In the genomic region with DNA sequence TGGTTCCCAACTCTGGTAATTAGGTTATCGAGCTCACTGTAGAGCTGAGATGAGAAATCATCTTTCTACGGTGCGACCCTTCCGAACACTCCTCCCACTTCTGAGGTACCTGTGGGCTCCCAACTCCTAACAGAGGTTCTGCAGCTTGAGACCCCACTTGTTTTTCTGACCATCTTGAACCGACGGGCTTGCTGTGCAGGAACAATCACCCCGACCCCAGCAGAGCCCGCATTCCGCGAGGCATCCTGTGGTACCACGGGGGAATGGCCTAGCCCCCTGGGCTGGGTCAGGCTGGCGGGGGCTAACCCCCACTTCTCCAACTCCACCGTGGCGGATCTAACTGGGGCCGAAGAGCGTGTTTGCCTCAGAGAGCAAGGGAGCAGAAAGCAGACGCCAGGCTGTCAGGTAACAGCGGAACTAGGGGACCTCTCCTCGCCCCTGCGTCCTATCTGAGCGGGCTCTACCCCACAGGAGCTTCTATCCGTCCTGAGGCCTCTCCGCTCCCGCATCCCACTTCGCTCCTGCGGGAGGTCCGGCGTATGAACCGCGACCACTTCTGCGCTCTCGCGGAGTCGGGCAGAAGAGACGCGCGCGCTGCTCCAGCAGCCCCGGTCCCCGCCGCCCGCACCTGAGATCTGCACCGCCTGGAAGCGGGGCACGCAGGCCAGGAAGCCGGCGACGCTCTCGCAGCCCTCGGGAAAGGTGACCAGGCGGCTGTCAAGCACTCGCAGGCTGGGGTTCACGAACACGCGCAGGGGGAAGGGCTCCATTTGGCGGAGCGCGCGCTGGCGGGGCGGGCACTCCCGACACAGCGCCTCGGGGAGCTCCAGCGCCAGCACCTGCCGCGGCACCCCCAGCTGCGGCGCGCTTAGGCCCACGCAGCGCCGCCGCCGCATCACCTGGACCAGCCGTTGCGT, we compare ENCODE assay signal across 8 cellular contexts. TPM values are rescaled to one million over a fixed set of nuclear protein-coding genes. Genes with fewer than 3 reads are reported as not detected.
DNase-seq lines count a peak whose midpoint lies in the region; ATAC-seq, FAIRE-seq and TF ChIP-seq lines count a peak whose summit lies in the region.

No MANE protein-coding gene starts in this region.

- POLR2A ChIA-PET in PC-3 (lab: Charles Lee; ENCODE audit: unreplicated experiment), result no interaction called here

- H3K36me3 ChIP-seq in PC-3 (ENCODE audit: low read depth, low read length) (peaks cover 21% of the 10 kb centered on the region), astrocyte (ENCODE audit: insufficient read depth, low read length) (peaks cover 36% of the 10 kb centered on the region)

- no peaks in the 10 kb centered on the region for H3K27me3 ChIP-seq in PC-3 (ENCODE audit: low read length)
- no peaks in the 10 kb centered on the region for H3K27me3 ChIP-seq in astrocyte (ENCODE audit: insufficient read depth, low read length)

- H4K20me1 ChIP-seq in PC-3 (ENCODE audit: low read length), result peaks cover 10% of the 10 kb centered on the region
- H4K20me1 ChIP-seq in astrocyte (ENCODE audit: insufficient read depth, low read length), result peaks cover 48% of the 10 kb centered on the region

- FAIRE-seq in astrocyte (lab: Jason Lieb, UNC), result no peak

- H3K9me3 Mint-ChIP-seq in astrocyte (ENCODE audit: unreplicated experiment), result no peaks in the 10 kb centered on the region

- H2AFZ ChIP-seq in PC-3 (ENCODE audit: low read length), result peak overlapping the region; percentile 63; the same call in 1 of the 2 replicates
- H2AFZ ChIP-seq in astrocyte (ENCODE audit: low read depth, low read length), result peak overlapping the region; percentile 45

- H3K4me2 ChIP-seq in PC-3 (ENCODE audit: low read length), result peak overlapping the region; percentile 96
- peak overlapping the region; percentile 96 for H3K4me2 ChIP-seq in astrocyte (ENCODE audit: low read length)

- H3F3A ChIP-seq in PC-3 (ENCODE audit: low read length, unreplicated experiment), result no peaks in the 10 kb centered on the region

- H3K79me2 ChIP-seq in PC-3 (ENCODE audit: low read length) (peaks cover 53% of the 10 kb centered on the region), astrocyte (ENCODE audit: insufficient read depth, low read length) (peaks cover 75% of the 10 kb centered on the region)

- peak; percentile 39 for ATAC-seq in GM18498 (IDR thresholded peaks at IDR 0.05; ENCODE audit: unreplicated experiment)
- ATAC-seq in HG02571 (IDR thresholded peaks at IDR 0.05; ENCODE audit: unreplicated experiment), result peak; percentile 35
- ATAC-seq in PC-3, result peak; percentile 23
- ATAC-seq in HG03565 (IDR thresholded peaks at IDR 0.05; ENCODE audit: unreplicated experiment), result no peak

- H3K9me3 ChIP-seq in PC-3 (ENCODE audit: low read length) (no peaks in the 10 kb centered on the region), astrocyte (ENCODE audit: insufficient read depth, low read depth, low read length) (no peaks in the 10 kb centered on the region)

- H3K4me3 Mint-ChIP-seq in astrocyte (ENCODE audit: unreplicated experiment), result peak overlapping the region; percentile 88

- no peak for TF ChIP-seq CTCF in PC-3 (conservative IDR thresholded peaks at IDR 0.05; ENCODE audit: low read depth, low read length)
- TF ChIP-seq CTCF in astrocyte (IDR thresholded peaks at IDR 0.05; ENCODE audit: insufficient read depth, low read depth, low read length), result no peak

- H3K4me1 ChIP-seq in PC-3 (ENCODE audit: insufficient read depth, low read length), result peaks cover 21% of the 10 kb centered on the region
- H3K4me1 ChIP-seq in astrocyte (ENCODE audit: insufficient read depth, low read length), result peaks cover 28% of the 10 kb centered on the region

- H3K9ac ChIP-seq in PC-3 (ENCODE audit: low read length), result peak overlapping the region; percentile 86
- H3K9ac ChIP-seq in astrocyte (ENCODE audit: low read length), result peak overlapping the region; percentile 85

- H3K27ac ChIP-seq in PC-3 (ENCODE audit: low read length) (peak overlapping the region; percentile 32; the same call in 1 of the 2 replicates), astrocyte (ENCODE audit: low read depth, low read length) (peak overlapping the region; percentile 26)

- intact Hi-C loops in PC-3 (cut with micrococcal nuclease), result no loop called here

- CTCF ChIA-PET in PC-3 (lab: Charles Lee), result no interaction called here

- H3K4me3 ChIP-seq in PC-3 (ENCODE audit: low read length) (peak overlapping the region; percentile 80), astrocyte (ENCODE audit: insufficient read depth, low read depth, low read length) (peak overlapping the region; percentile 58)

- H3K4me1 Mint-ChIP-seq in astrocyte (ENCODE audit: low read depth, unreplicated experiment), result peaks cover 20% of the 10 kb centered on the region

- H3K9me2 ChIP-seq in PC-3 (replicated peaks; ENCODE audit: low read length), result no peaks in the 10 kb centered on the region

- peak overlapping the region; percentile 85 for H3K27ac Mint-ChIP-seq in astrocyte (ENCODE audit: unreplicated experiment)

- H3K27me3 Mint-ChIP-seq in astrocyte (ENCODE audit: low read depth, unreplicated experiment), result no peaks in the 10 kb centered on the region

- peaks cover 19% of the 10 kb centered on the region for H3K36me3 Mint-ChIP-seq in astrocyte (ENCODE audit: low read depth, unreplicated experiment)

- DNase-seq in PC-3 (peak; percentile 14), astrocyte (ENCODE audit: low read depth) (no peak), iris pigment epithelial cell (ENCODE audit: low read depth) (peak; percentile 34), GM19238 (ENCODE audit: insufficient read length, low spot score) (no peak)
- DNase-seq in stimulated activated CD4-positive, alpha-beta T cell treated with anti-CD3 and anti-CD28 coated beads, Interleukin-15, amount 100 ng/mL, for 1 hour (ENCODE audit: low read depth in 1 of 2, low spot score in 1 of 2), result peak; percentile 19 to 38

- no TSS peak for BruUV-seq in PC-3 (replicated peaks; lab: Mats Ljungman, UMichigan)

RNA-seq across cellular contexts. Expression of gene PDF, which starts 0.8 kb away (rescaled TPM):
- 30.6 and 45.0 TPM in 2 replicates for total RNA-seq in PC-3 (2014; rRNA removed)
- 14.9 and 15.0 TPM in 2 replicates for total RNA-seq in astrocyte

RNA-seq across cellular contexts. Expression of gene COG8, which starts 9.7 kb away (rescaled TPM):
- 27.2 and 29.5 TPM in 2 replicates for total RNA-seq in PC-3 (2014; rRNA removed)
- 32.4 and 36.7 TPM in 2 replicates for total RNA-seq in astrocyte

RNA-seq across cellular contexts. Expression of gene NIP7, which starts 9.9 kb away (rescaled TPM):
- total RNA-seq in PC-3 (2014; rRNA removed) (25.4 and 28.3 TPM in 2 replicates), astrocyte (34.3 and 35.7 TPM in 2 replicates)

RNA-seq across cellular contexts. Expression of gene VPS4A, which starts 18.5 kb away (rescaled TPM):
- 27.3 and 28.1 TPM in 2 replicates for total RNA-seq in PC-3 (2014; rRNA removed)
- 27.9 and 28.9 TPM in 2 replicates for total RNA-seq in astrocyte

RNA-seq across cellular contexts. Expression of gene TMED6, which starts 22.0 kb away (rescaled TPM):
- total RNA-seq in PC-3 (2014; rRNA removed) (not detected in 2 replicates), astrocyte (0.58 and 0.64 TPM in 2 replicates)

Comparison
In these comparisons a context has a peak if more than half of its experiments do, and no peak if none do; other contexts are left out.
1. DNase-seq: peak in PC-3 (single experiment), iris pigment epithelial cell (single experiment) and stimulated activated CD4-positive, alpha-beta T cell treated with anti-CD3 and anti-CD28 coated beads, Interleukin-15, amount 100 ng/mL, for 1 hour (2 of 2); none in astrocyte (single experiment) and GM19238 (single experiment).